8 cellular contexts compared by ENCODE assay signal in the genomic region with DNA sequence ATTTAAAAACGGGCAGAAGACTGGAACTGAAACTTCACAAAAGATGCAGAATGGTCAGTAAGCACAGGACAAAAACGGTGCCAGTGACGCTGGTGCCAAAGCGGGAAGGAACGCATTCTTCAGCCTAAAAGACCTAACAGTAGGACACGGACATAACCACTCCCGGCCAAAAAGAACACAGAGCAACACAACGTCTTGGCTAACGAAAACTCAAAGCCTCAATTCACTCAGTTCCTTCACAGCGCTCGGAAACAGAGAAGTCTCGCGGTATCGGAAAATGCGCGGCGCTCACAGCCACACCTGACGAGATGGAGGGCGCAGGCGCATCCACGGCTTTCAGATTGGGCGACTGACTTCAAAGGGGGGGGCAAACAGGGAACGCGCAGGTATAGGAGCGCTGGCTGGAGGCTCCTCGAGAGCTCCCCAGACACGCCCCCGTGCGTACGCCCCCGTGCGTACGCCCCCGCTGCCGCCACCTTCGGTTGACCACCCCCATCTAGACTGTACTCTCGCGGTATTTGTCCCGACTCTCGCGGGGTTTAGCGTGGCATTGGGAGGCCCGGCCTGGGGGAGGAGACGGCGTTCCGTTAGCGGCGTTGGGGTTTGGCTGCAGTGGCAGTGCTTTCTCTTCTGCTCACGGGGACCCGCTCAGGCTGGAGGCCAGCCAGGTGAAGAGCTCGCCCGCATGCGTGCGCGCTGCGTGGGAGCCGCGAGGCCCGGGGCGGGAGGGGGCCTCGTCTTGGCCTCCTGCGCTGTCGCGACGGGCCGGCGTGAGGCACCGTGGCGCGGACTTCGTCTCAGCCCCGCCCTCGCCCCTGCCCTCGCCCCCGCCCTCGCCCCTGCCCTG. TPM values are rescaled to one million over a fixed set of nuclear protein-coding genes. Genes with fewer than 3 reads are reported as not detected.
A peak's percentile ranks its signal among the peaks of the same experiment; 100 is the strongest.
DNase-seq lines count a peak whose midpoint lies in the region; ATAC-seq and TF ChIP-seq lines count a peak whose summit lies in the region.

Gene NKTR (plus strand): TSS at position 576 of the 847 bp plus-strand sequence. CDS start 321 bp downstream, outside the sequence.

- ATAC-seq in HG03460 (IDR thresholded peaks at IDR 0.05; ENCODE audit: unreplicated experiment): peak; percentile 79

- H3K36me3 ChIP-seq in BE2C (no peaks in the 10 kb centered on the region), colonic mucosa (no peaks in the 10 kb centered on the region)

- H3K9me3 ChIP-seq in BE2C (no peaks in the 10 kb centered on the region), colonic mucosa (no peaks in the 10 kb centered on the region)

- H3K27me3 ChIP-seq in BE2C: no peaks in the 10 kb centered on the region
- no peaks in the 10 kb centered on the region for H3K27me3 ChIP-seq in colonic mucosa

- peak within 1 kb of the TSS; percentile 95 for H3K27ac ChIP-seq in colonic mucosa

- TF ChIP-seq CTCF in BE2C (IDR thresholded peaks at IDR 0.05; ENCODE audit: low read depth, low read length) (no peak), colonic mucosa (IDR thresholded peaks at IDR 0.05) (no peak)

- H3K4me1 ChIP-seq in BE2C (no peaks in the 10 kb centered on the region; the same call in 1 of the 2 replicates), colonic mucosa (no peaks in the 10 kb centered on the region)

- peak within 1 kb of the TSS; percentile 93 to 97 for H3K9ac ChIP-seq in colonic mucosa (ENCODE audit: low read depth in 2 of 2, low read length in 2 of 2)

- DNase-seq in BE2C (peak; percentile 95), GM19240 (ENCODE audit: insufficient read length, low spot score) (peak; percentile 56), NCI-H526 (lab: John Stamatoyannopoulos, UW) (peak; percentile 98 to 99), colonic mucosa (peak; percentile 100), kidney tubule cell (ENCODE audit: low spot score) (peak; percentile 99)
- peak; percentile 100 for DNase-seq in activated CD4-positive, alpha-beta T cell treated with anti-CD3 and anti-CD28 coated beads for 48 hours
- DNase-seq in stimulated activated CD4-positive, alpha-beta T cell treated with anti-CD3 and anti-CD28 coated beads, Interleukin-1b, Interleukin-23, amount 100 ng/mL, for 24 hours (ENCODE audit: low read depth in 4 of 4, low spot score in 1 of 4): peak; percentile 94 to 99 (median 99)

- intact Hi-C loops in colonic mucosa (cut with DNase I): no loop called here

- H3K4me3 ChIP-seq in BE2C (ENCODE audit: low read depth, low read length) (peak within 1 kb of the TSS; percentile 84), colonic mucosa (peak within 1 kb of the TSS; percentile 81)

RNA-seq across cellular contexts. Expression of gene NKTR, which starts in this region (rescaled TPM):
- 20.9 TPM for polyA plus RNA-seq in BE2C (2012; ENCODE audit: insufficient read depth, insufficient read length, low read depth)
- total RNA-seq in colonic mucosa: 10 to 100 TPM; 47.5 to 48.2 TPM

Comparison
In these comparisons a context has a peak if more than half of its experiments do, and no peak if none do; other contexts are left out.
1. Peak in every context shown above with its lines: DNase-seq, ATAC-seq, H3K4me3 ChIP-seq and H3K27ac ChIP-seq.